ENCODE assay signal across 1 cellular context in the genomic region with DNA sequence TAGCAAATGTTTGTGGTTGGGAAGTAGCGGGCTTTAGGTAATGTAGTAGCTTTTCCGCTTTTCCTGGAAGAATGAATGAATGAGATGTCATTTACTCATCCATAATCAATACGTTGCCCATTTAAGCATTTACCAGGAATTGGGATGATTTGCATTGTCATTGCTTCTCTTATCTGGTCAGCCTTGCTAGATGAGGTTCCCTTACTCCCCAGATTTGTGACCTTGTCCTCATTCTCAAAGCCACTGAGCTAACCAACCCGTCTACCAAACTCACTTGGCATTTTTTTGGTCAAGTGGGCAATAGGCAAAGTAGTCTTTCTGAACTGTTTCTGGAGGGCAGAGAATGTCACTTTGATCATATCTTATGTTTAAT.
TF ChIP-seq lines count a peak whose summit lies in the region.

No MANE protein-coding gene starts in this region.

TF ChIP-seq in HEK293, 187 proteins besides CTCF, POLR2A, EP300 and RAD21 (continued from another document):
- TF ChIP-seq ZNF239 (tag by site-specific recombination; IDR thresholded peaks at IDR 0.05) (no peak), OSR2 (tag by site-specific recombination; IDR thresholded peaks at IDR 0.05) (no peak), ZNF148 (tag by site-specific recombination; IDR thresholded peaks at IDR 0.05; ENCODE audit: borderline replicate concordance) (no peak), GFI1B (tag by site-specific recombination; IDR thresholded peaks at IDR 0.05) (no peak), PRDM1 (tag by site-specific recombination; IDR thresholded peaks at IDR 0.05) (no peak), ZNF776 (tag by site-specific recombination; IDR thresholded peaks at IDR 0.05; ENCODE audit: borderline replicate concordance) (no peak), ZNF366 (tag by site-specific recombination; conservative IDR thresholded peaks at IDR 0.05) (no peak), ZNF23 (tag by site-specific recombination; IDR thresholded peaks at IDR 0.05; ENCODE audit: borderline replicate concordance) (no peak), ZNF768 (tag by site-specific recombination; IDR thresholded peaks at IDR 0.05) (no peak), ZNF302 (tag by site-specific recombination; IDR thresholded peaks at IDR 0.05; ENCODE audit: low read depth) (no peak), SALL2 (tag by site-specific recombination; IDR thresholded peaks at IDR 0.05; ENCODE audit: borderline replicate concordance) (no peak), ZNF692 (tag by site-specific recombination; IDR thresholded peaks at IDR 0.05) (peak; percentile 48; the same call in 1 of the 2 replicates), GLIS2 (tag by site-specific recombination; IDR thresholded peaks at IDR 0.05) (0 out of 2 replicates have a peak, but pooled peaks have one; percentile 3), ZBTB44 (tag by site-specific recombination; IDR thresholded peaks at IDR 0.05) (no peak), ZNF629 (tag by site-specific recombination; IDR thresholded peaks at IDR 0.05) (no peak), ZSCAN18 (tag by site-specific recombination; IDR thresholded peaks at IDR 0.05) (no peak), KLF8 (tag by site-specific recombination; IDR thresholded peaks at IDR 0.05) (no peak), ZNF292 (tag by site-specific recombination; IDR thresholded peaks at IDR 0.05; ENCODE audit: borderline replicate concordance, low read depth) (no peak), MYNN (tag by site-specific recombination; IDR thresholded peaks at IDR 0.05; ENCODE audit: borderline replicate concordance) (no peak), ZNF514 (tag by site-specific recombination; IDR thresholded peaks at IDR 0.05) (no peak), WT1 (tag by site-specific recombination; IDR thresholded peaks at IDR 0.05) (no peak)
- TF ChIP-seq, protein P1, sequence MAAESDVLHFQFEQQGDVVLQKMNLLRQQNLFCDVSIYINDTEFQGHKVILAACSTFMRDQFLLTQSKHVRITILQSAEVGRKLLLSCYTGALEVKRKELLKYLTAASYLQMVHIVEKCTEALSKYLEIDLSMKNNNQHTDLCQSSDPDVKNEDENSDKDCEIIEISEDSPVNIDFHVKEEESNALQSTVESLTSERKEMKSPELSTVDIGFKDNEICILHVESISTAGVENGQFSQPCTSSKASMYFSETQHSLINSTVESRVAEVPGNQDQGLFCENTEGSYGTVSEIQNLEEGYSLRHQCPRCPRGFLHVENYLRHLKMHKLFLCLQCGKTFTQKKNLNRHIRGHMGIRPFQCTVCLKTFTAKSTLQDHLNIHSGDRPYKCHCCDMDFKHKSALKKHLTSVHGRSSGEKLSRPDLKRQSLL (tag by site-specific recombination; IDR thresholded peaks at IDR 0.05): no peak
TF ChIP-seq in HEK293: peak in this region for 5.
